In the genomic region with DNA sequence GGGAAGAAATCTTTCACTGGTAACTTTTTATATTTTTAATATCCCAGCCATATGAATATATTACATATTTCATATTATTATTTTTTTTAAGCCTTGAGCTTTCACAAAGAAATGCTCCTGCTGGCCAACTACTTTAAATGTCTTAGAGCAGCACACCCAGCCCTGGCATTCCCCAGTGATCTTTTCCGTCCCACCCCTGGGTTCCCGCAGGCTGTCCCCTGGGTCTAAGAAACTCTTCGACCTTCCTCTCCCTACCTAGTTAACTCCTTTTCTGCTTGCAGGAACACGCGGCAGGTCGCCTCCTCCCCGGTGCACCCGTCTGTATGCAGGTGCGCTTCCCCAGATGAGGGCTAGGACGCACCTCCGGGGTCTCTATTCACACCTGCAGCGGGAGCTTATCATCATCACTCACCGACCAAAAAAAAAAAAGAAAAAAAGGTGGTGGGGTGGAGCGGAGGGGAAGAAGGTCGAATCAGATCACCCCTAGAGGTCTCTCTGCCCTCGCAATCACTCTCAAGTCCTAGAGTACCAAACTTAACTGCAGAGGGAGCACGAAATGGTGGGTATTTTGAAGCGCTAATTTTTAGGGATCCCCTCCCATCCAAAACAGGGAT, we compare ENCODE assay signal across 8 cellular contexts. TPM values are rescaled to one million over a fixed set of nuclear protein-coding genes. Genes with fewer than 3 reads are reported as not detected.
DNase-seq lines count a peak whose midpoint lies in the region; ATAC-seq and TF ChIP-seq lines count a peak whose summit lies in the region.

No MANE protein-coding gene starts in this region.

- H3K4me2 ChIP-seq in GM23248 (ENCODE audit: unreplicated experiment): peak overlapping the region; percentile 84

- peak overlapping the region; percentile 97 for H2AFZ ChIP-seq in GM23248

- TF ChIP-seq CTCF in lower leg skin (IDR thresholded peaks at IDR 0.05): no peak

- ATAC-seq in central memory CD8-positive, alpha-beta T cell (replicated peaks; ENCODE audit: extremely low read depth, poor library complexity, severe bottlenecking): peak; percentile 80
- ATAC-seq in stimulated activated effector memory CD8-positive, alpha-beta T cell treated with anti-CD3 and anti-CD28 coated beads, Interleukin-12 subunit alpha, Interleukin-12 subunit beta, amount 100 ng/mL, for 72 hours: peak; percentile 77

- peak overlapping the region; percentile 86 for H3K4me3 Mint-ChIP-seq in central memory CD8-positive, alpha-beta T cell
- peak overlapping the region; percentile 89 for H3K4me3 Mint-ChIP-seq in stimulated activated effector memory CD8-positive, alpha-beta T cell treated with anti-CD3 and anti-CD28 coated beads, Interleukin-12 subunit alpha, Interleukin-12 subunit beta, amount 100 ng/mL, for 72 hours

- H4K20me1 ChIP-seq in GM23248 (ENCODE audit: insufficient read depth): no peaks in the 10 kb centered on the region

- intact Hi-C loops in lower leg skin (cut with DNase I; ENCODE audit: low total_unique reads): loop anchor here (10.0 kb wide), 1 partner anchor 294 kb away; no protein-coding TSS in a partner anchor

- peaks cover 6% of the 10 kb centered on the region; the same call in 1 of the 2 replicates for H3F3A ChIP-seq in GM23248 (ENCODE audit: insufficient read depth)

- in situ Hi-C loops in GM23248 (cut with MboI): no loop called here

- H3K4me1 ChIP-seq in GM23248 (ENCODE audit: insufficient read depth): peaks cover 4% of the 10 kb centered on the region; the same call in 1 of the 2 replicates

- peak overlapping the region; percentile 67 for H3K27ac ChIP-seq in GM23248
- H3K27ac ChIP-seq in KOPT-K1 (ENCODE audit: low read depth, low read length, poor library complexity, severe bottlenecking): peak overlapping the region; percentile 87

- no peaks in the 10 kb centered on the region for H3K9me2 ChIP-seq in GM23248 (ENCODE audit: insufficient read depth)

- no peak for TF ChIP-seq POLR2A in lower leg skin (IDR thresholded peaks at IDR 0.05)

- H3K9me3 Mint-ChIP-seq in central memory CD8-positive, alpha-beta T cell: no peaks in the 10 kb centered on the region
- H3K9me3 Mint-ChIP-seq in stimulated activated effector memory CD8-positive, alpha-beta T cell treated with anti-CD3 and anti-CD28 coated beads, Interleukin-12 subunit alpha, Interleukin-12 subunit beta, amount 100 ng/mL, for 72 hours: no peaks in the 10 kb centered on the region

- H3K27ac Mint-ChIP-seq in central memory CD8-positive, alpha-beta T cell (ENCODE audit: low read depth): peak overlapping the region; percentile 92
- peak overlapping the region; percentile 91 for H3K27ac Mint-ChIP-seq in stimulated activated effector memory CD8-positive, alpha-beta T cell treated with anti-CD3 and anti-CD28 coated beads, Interleukin-12 subunit alpha, Interleukin-12 subunit beta, amount 100 ng/mL, for 72 hours

- no peaks in the 10 kb centered on the region for H3K27me3 Mint-ChIP-seq in central memory CD8-positive, alpha-beta T cell

- peak overlapping the region; percentile 91 for H3K9ac ChIP-seq in GM23248

- peaks cover 30% of the 10 kb centered on the region for H3K36me3 Mint-ChIP-seq in central memory CD8-positive, alpha-beta T cell (ENCODE audit: insufficient read depth)
- H3K36me3 Mint-ChIP-seq in stimulated activated effector memory CD8-positive, alpha-beta T cell treated with anti-CD3 and anti-CD28 coated beads, Interleukin-12 subunit alpha, Interleukin-12 subunit beta, amount 100 ng/mL, for 72 hours: peaks cover 31% of the 10 kb centered on the region

- no peaks in the 10 kb centered on the region for H3K36me3 ChIP-seq in GM23248 (ENCODE audit: low read depth)
- peaks cover 33% of the 10 kb centered on the region for H3K36me3 ChIP-seq in KOPT-K1 (ENCODE audit: insufficient read depth, low read length)

- H3K4me3 ChIP-seq in GM23248 (peak overlapping the region; percentile 96), lower leg skin (ENCODE audit: low read depth, poor library complexity, severe bottlenecking) (peak overlapping the region; percentile 93)

- H3K79me2 ChIP-seq in GM23248 (ENCODE audit: insufficient read depth): peaks cover 37% of the 10 kb centered on the region

- WGBS in GM23248 (ENCODE audit: low coverage in 1 of 2, low lambda C conversion rate in 2 of 2, missing lambda C conversion rate in 2 of 2), 2 experiments: 0 to 1% methylated on average over 13 to 18 of the region's 18 CpGs
- 1 to 2% methylated on average over 18 of the region's 18 CpGs for WGBS in lower leg skin, 2 donors

- DNase-seq in NK-92 treated with Interleukin-12 subunit alpha and Interleukin-12 subunit beta, amount 100 ng/mL, for 24 hours (lab: John Stamatoyannopoulos, UW): peak; percentile 65
- DNase-seq in NK-92 (lab: John Stamatoyannopoulos, UW; ENCODE audit: unreplicated experiment): no peak
- DNase-seq in GM23248: peak; percentile 49
- peak; percentile 69 for DNase-seq in SKM-1 treated with dmso at 0.1 percent for 144 hours (lab: John Stamatoyannopoulos, UW; ENCODE audit: unreplicated experiment)
- DNase-seq in central memory CD8-positive, alpha-beta T cell (ENCODE audit: low spot score in 2 of 2): no peak
- peak; percentile 25 to 84 for DNase-seq in lower leg skin (ENCODE audit: low spot score in 2 of 2)
- DNase-seq in stimulated activated effector memory CD8-positive, alpha-beta T cell treated with anti-CD3 and anti-CD28 coated beads, Interleukin-12 subunit alpha, Interleukin-12 subunit beta, amount 100 ng/mL, for 72 hours (ENCODE audit: low spot score in 2 of 2): no peak

- H3K9me3 ChIP-seq in GM23248 (ENCODE audit: low read depth) (no peaks in the 10 kb centered on the region), KOPT-K1 (ENCODE audit: insufficient read depth, low read length, poor library complexity, severe bottlenecking) (no peaks in the 10 kb centered on the region)

- no peaks in the 10 kb centered on the region for H3K27me3 ChIP-seq in GM23248 (replicated peaks; ENCODE audit: insufficient read depth)

- H3K4me1 Mint-ChIP-seq in central memory CD8-positive, alpha-beta T cell: peaks cover 37% of the 10 kb centered on the region
- H3K4me1 Mint-ChIP-seq in stimulated activated effector memory CD8-positive, alpha-beta T cell treated with anti-CD3 and anti-CD28 coated beads, Interleukin-12 subunit alpha, Interleukin-12 subunit beta, amount 100 ng/mL, for 72 hours: peaks cover 27% of the 10 kb centered on the region

RNA-seq across cellular contexts. Expression of a gene that starts 0.7 kb away (rescaled TPM):
- 6.1 and 13.6 TPM in 2 replicates for total RNA-seq in GM23248 (2014; rRNA removed; shearing (Covaris generic))
- 9.4 and 13.0 TPM in 2 replicates for polyA plus RNA-seq in GM23248 (2016; fragmentation: Nextera tagmentation; extraction: Ambion mirVana)
- 10 to 100 TPM; 14.5 to 35.8 (median 31.1) TPM for total RNA-seq in lower leg skin

RNA-seq across cellular contexts. Expression of a gene that starts 38.6 kb away (rescaled TPM):
- not detected in 2 replicates for total RNA-seq in GM23248 (2014; rRNA removed; shearing (Covaris generic))
- not detected in 2 replicates for polyA plus RNA-seq in GM23248 (2016; fragmentation: Nextera tagmentation; extraction: Ambion mirVana)
- total RNA-seq in lower leg skin: under 1 TPM in 2 of 4 donors, not detected in 2; 0.26 to 0.44 TPM

RNA-seq across cellular contexts. Expression of a gene that starts 57.8 kb away (rescaled TPM):
- total RNA-seq in GM23248 (2014; rRNA removed; shearing (Covaris generic)): 200 and 209 TPM in 2 replicates
- polyA plus RNA-seq in GM23248 (2016; fragmentation: Nextera tagmentation; extraction: Ambion mirVana): 180 and 192 TPM in 2 replicates
- 100 to 1,000 TPM; 121 to 154 (median 138) TPM for total RNA-seq in lower leg skin

Comparison
In these comparisons a context has a peak if more than half of its experiments do, and no peak if none do; other contexts are left out.
1. DNase-seq: peak in NK-92 treated with Interleukin-12 subunit alpha and Interleukin-12 subunit beta, amount 100 ng/mL, for 24 hours (single experiment), GM23248 (single experiment), SKM-1 treated with dmso at 0.1 percent for 144 hours (single experiment) and lower leg skin (2 of 2); none in NK-92 (single experiment), central memory CD8-positive, alpha-beta T cell (0 of 2) and stimulated activated effector memory CD8-positive, alpha-beta T cell treated with anti-CD3 and anti-CD28 coated beads, Interleukin-12 subunit alpha, Interleukin-12 subunit beta, amount 100 ng/mL, for 72 hours (0 of 2).